In genomic region chr10:73956476-73957338, GRCh38 we compare ENCODE assay signal across 8 cellular contexts. TPM values are rescaled to one million over a fixed set of nuclear protein-coding genes. Genes with fewer than 3 reads are reported as not detected.
DNase-seq lines count a peak whose midpoint lies in the region; ATAC-seq, FAIRE-seq and TF ChIP-seq lines count a peak whose summit lies in the region.

No MANE protein-coding gene starts in this region.

- ATAC-seq in GM21447 (IDR thresholded peaks at IDR 0.05; ENCODE audit: unreplicated experiment) (peak; percentile 44), heart left ventricle (peak; percentile 37 to 67 (median 58))
- peak; percentile 76 for ATAC-seq in activated CD8-positive, alpha-beta T cell treated with anti-CD3 and anti-CD28 coated beads, Interleukin-2, amount 10 ng/mL, durations not matched to agents 7 days and 5 days

- DNase-seq in EH (ENCODE audit: low read depth) (peak; percentile 61), Karpas-422 (peak; percentile 71), heart left ventricle (peak in 1 of 5 donors; percentile 37), small intestine (peak; percentile 36), occipital lobe (lab: John Stamatoyannopoulos, UW) (no peak), midbrain (lab: John Stamatoyannopoulos, UW) (no peak)
- peak; percentile 62 for DNase-seq in activated CD8-positive, alpha-beta T cell treated with anti-CD3 and anti-CD28 coated beads, Interleukin-2, amount 10 ng/mL, durations not matched to agents 7 days and 5 days

- peak overlapping the region; percentile 38 for H3K4me3 ChIP-seq in Karpas-422 (ENCODE audit: low read length)
- H3K4me3 ChIP-seq in heart left ventricle = peak overlapping the region in 1 of 12 donors; percentile 10
- H3K4me3 ChIP-seq in small intestine (ENCODE audit: low read depth in 1 of 2, low read length in 2 of 2) = no peak overlapping the region

- FAIRE-seq in small intestine (lab: Jason Lieb, UNC) = no peak

- no peaks in the 10 kb centered on the region for H3K9me3 Mint-ChIP-seq in activated CD8-positive, alpha-beta T cell treated with anti-CD3 and anti-CD28 coated beads, Interleukin-2, amount 10 ng/mL, durations not matched to agents 7 days and 5 days (ENCODE audit: insufficient read depth)

- CTCF ChIA-PET in activated CD8-positive, alpha-beta T cell treated with anti-CD3 and anti-CD28 coated beads, Interleukin-2, amount 10 ng/mL, durations not matched to agents 7 days and 5 days (lab: Charles Lee) = interaction anchor here (0.5 to 3.0 kb wide), 43 partner anchors 11 to 213 kb away, joined by 3 to 36 read pairs (median 4); partner anchors contain the start of genes SEC24C and VCL

- peaks cover 53% of the 10 kb centered on the region for H3K4me1 Mint-ChIP-seq in activated CD8-positive, alpha-beta T cell treated with anti-CD3 and anti-CD28 coated beads, Interleukin-2, amount 10 ng/mL, durations not matched to agents 7 days and 5 days (ENCODE audit: low read depth)

- no peaks in the 10 kb centered on the region for H3K36me3 Mint-ChIP-seq in activated CD8-positive, alpha-beta T cell treated with anti-CD3 and anti-CD28 coated beads, Interleukin-2, amount 10 ng/mL, durations not matched to agents 7 days and 5 days (ENCODE audit: low read depth)

- peak overlapping the region; percentile 60 for H3K4me3 Mint-ChIP-seq in activated CD8-positive, alpha-beta T cell treated with anti-CD3 and anti-CD28 coated beads, Interleukin-2, amount 10 ng/mL, durations not matched to agents 7 days and 5 days

- intact Hi-C loops in heart left ventricle (cut with DNase I) = loop anchor here in 2 of 10 donors (5.0 to 10.0 kb wide), 2 partner anchors 69 to 128 kb away; no protein-coding TSS in a partner anchor

- H2AFZ ChIP-seq in Karpas-422 (ENCODE audit: low read length) = 0 out of 2 replicates have a peak overlapping the region, but pooled peaks have one; percentile 44

- TF ChIP-seq POLR2A in heart left ventricle (IDR thresholded peaks at IDR 0.05) = no peak

- peak overlapping the region; percentile 53 for H3K4me2 ChIP-seq in Karpas-422 (ENCODE audit: low read depth, low read length, poor library complexity, severe bottlenecking)

- H3K36me3 ChIP-seq in Karpas-422 (ENCODE audit: insufficient read depth, low read length) = no peaks in the 10 kb centered on the region
- no peaks in the 10 kb centered on the region for H3K36me3 ChIP-seq in heart left ventricle
- H3K36me3 ChIP-seq in small intestine (ENCODE audit: control insufficient read depth in 2 of 2, insufficient read depth in 2 of 2, low read length in 2 of 2) = no peaks in the 10 kb centered on the region

- POLR2A ChIA-PET in activated CD8-positive, alpha-beta T cell treated with anti-CD3 and anti-CD28 coated beads, Interleukin-2, amount 10 ng/mL, durations not matched to agents 7 days and 5 days (lab: Charles Lee) = interaction anchor here (0.5 to 1.4 kb wide), 3 partner anchors 16 to 41 kb away, joined by 3 read pairs; partner anchors contain the start of gene VCL

- TF ChIP-seq CTCF in heart left ventricle (IDR thresholded peaks at IDR 0.05) = no peak

- peak overlapping the region; percentile 89 for H3K27ac Mint-ChIP-seq in activated CD8-positive, alpha-beta T cell treated with anti-CD3 and anti-CD28 coated beads, Interleukin-2, amount 10 ng/mL, durations not matched to agents 7 days and 5 days

- WGBS in heart left ventricle, 4 donors = 44 to 50% (median 47%) methylated on average over 9 of the region's 9 CpGs
- WGBS in small intestine, 3 donors = 39 to 47% (median 44%) methylated on average over 9 of the region's 9 CpGs

- peaks cover 32% of the 10 kb centered on the region for H3K4me1 ChIP-seq in Karpas-422 (ENCODE audit: low read length)
- peaks cover 0 to 43% (median 13%) of the 10 kb centered on the region in 12 donors for H3K4me1 ChIP-seq in heart left ventricle
- no peaks in the 10 kb centered on the region for H3K4me1 ChIP-seq in small intestine (ENCODE audit: control insufficient read depth in 2 of 2, insufficient read depth in 1 of 2, low read depth in 1 of 2, low read length in 1 of 2)

- H4K20me1 ChIP-seq in Karpas-422 (ENCODE audit: insufficient read depth, low read depth, low read length) = no peaks in the 10 kb centered on the region

- no peaks in the 10 kb centered on the region for H3K79me2 ChIP-seq in Karpas-422 (ENCODE audit: low read length)

- H3K27me3 ChIP-seq in Karpas-422 (ENCODE audit: low read length) (no peaks in the 10 kb centered on the region), heart left ventricle (no peaks in the 10 kb centered on the region), small intestine (ENCODE audit: control insufficient read depth in 2 of 2, insufficient read depth in 2 of 2, low read length in 2 of 2) (no peaks in the 10 kb centered on the region)

- H3K27me3 Mint-ChIP-seq in activated CD8-positive, alpha-beta T cell treated with anti-CD3 and anti-CD28 coated beads, Interleukin-2, amount 10 ng/mL, durations not matched to agents 7 days and 5 days (ENCODE audit: low read depth) = peaks cover 2% of the 10 kb centered on the region

- H3K9me3 ChIP-seq in Karpas-422 (ENCODE audit: low read length) (no peaks in the 10 kb centered on the region), heart left ventricle (no peaks in the 10 kb centered on the region), small intestine (ENCODE audit: control insufficient read depth, low read depth) (no peaks in the 10 kb centered on the region)

- H3K9ac ChIP-seq in Karpas-422 (ENCODE audit: low read length) = peak overlapping the region; percentile 20; the same call in 1 of the 2 replicates

- H3K9me2 ChIP-seq in Karpas-422 (replicated peaks; ENCODE audit: insufficient read depth, low read length) = no peaks in the 10 kb centered on the region

- H3K27ac ChIP-seq in Karpas-422 (ENCODE audit: low read length) (no peak overlapping the region), heart left ventricle (peak overlapping the region in 11 of 12 donors; percentile 10 to 83 (median 63)), small intestine (ENCODE audit: low read depth in 1 of 2, low read length in 1 of 2) (peak overlapping the region; percentile 33 to 69)

RNA-seq across cellular contexts. Expression of gene VCL, which starts 41.2 kb away (rescaled TPM):
- total RNA-seq in Karpas-422 (2014; rRNA removed; shearing (Covaris generic); ENCODE audit: low replicate concordance) = 37.6 and 50.5 TPM in 2 replicates
- 10 to 100 TPM; 31.2 to 33.2 TPM for total RNA-seq in activated CD8-positive, alpha-beta T cell treated with anti-CD3 and anti-CD28 coated beads, Interleukin-2, amount 10 ng/mL, durations not matched to agents 7 days and 5 days
- total RNA-seq in heart left ventricle (100 to 1,000 TPM; 215 to 543 (median 273) TPM), occipital lobe (17.8 TPM)
- polyA plus RNA-seq in heart left ventricle (100 to 1,000 TPM in 1 of 2 donors, 10 to 100 TPM in 1; 84.5 to 363 TPM), small intestine (10 to 100 TPM in 2 of 3 donors, 1 to 10 TPM in 1; 8.9 to 32.2 (median 11.6) TPM)

RNA-seq across cellular contexts. Expression of gene PLAU, which starts 45.8 kb away (rescaled TPM):
- total RNA-seq in Karpas-422 (2014; rRNA removed; shearing (Covaris generic); ENCODE audit: low replicate concordance) = 3.2 and 6.3 TPM in 2 replicates
- total RNA-seq in activated CD8-positive, alpha-beta T cell treated with anti-CD3 and anti-CD28 coated beads, Interleukin-2, amount 10 ng/mL, durations not matched to agents 7 days and 5 days = 1 to 10 TPM; 1.1 to 1.6 TPM
- total RNA-seq in heart left ventricle = 10 to 100 TPM in 5 of 9 donors, 1 to 10 TPM in 4; 7.8 to 68.1 (median 10.3) TPM
- polyA plus RNA-seq in heart left ventricle = 10 to 100 TPM in 1 of 2 donors, 1 to 10 TPM in 1; 3.3 to 11.8 TPM
- polyA plus RNA-seq in small intestine = 10 to 100 TPM in 1 of 3 donors, 1 to 10 TPM in 2; 1.3 to 11.1 (median 1.6) TPM
- total RNA-seq in occipital lobe = 0.94 TPM

Comparison
In these comparisons a context has a peak if more than half of its experiments do, and no peak if none do; other contexts are left out.
1. DNase-seq: peak in EH (single experiment), Karpas-422 (single experiment), activated CD8-positive, alpha-beta T cell treated with anti-CD3 and anti-CD28 coated beads, Interleukin-2, amount 10 ng/mL, durations not matched to agents 7 days and 5 days (single experiment) and small intestine (single experiment); none in occipital lobe (single experiment) and midbrain (single experiment).
2. Peak in every context shown above with its lines, with median percentiles within 50 percentile points of each other: ATAC-seq.